Comparison of ENCODE assay signal across 17 cellular contexts in the genomic region with DNA sequence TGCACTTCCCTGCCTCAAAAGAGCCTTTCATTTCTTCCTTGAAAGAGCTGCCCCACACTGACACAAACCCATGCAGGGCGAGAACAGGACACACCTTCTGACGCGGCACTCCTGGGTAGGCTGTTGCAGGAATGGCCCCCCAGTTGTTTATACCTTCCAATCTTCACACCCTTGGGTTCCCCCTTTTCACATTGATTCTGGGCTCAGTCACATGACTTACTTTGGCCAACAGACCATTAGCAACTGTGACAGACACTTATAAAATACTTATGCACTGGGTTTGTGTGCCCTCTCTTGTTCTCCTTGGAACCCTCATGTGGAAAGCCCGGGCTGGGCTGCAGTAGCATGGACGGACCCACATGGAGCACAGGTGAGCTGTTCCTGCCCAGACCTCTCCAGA.
DNase-seq lines count a peak whose midpoint lies in the region; ATAC-seq and TF ChIP-seq lines count a peak whose summit lies in the region.
"Had no signal": no experiment of that assay in that cellular context is flagged by ENCODE, and none has a peak within 500 bp of the region (broad histone marks: within the 10 kb centered on the region; RNA-seq: fewer than 3 reads in every experiment).

No MANE protein-coding gene starts in this region.

- H3K4me1 Mint-ChIP-seq in activated T-cell treated with anti-CD3 and anti-CD28 coated beads, Interleukin-2, amount 50 U/mL, for 24 hours (ENCODE audit: low read depth) = peaks cover 69% of the 10 kb centered on the region
- H3K4me1 Mint-ChIP-seq in HFFc6 (ENCODE audit: low read depth) = peaks cover 52% of the 10 kb centered on the region
- peaks cover 75% of the 10 kb centered on the region for H3K4me1 Mint-ChIP-seq in activated T-helper 2 cell treated with anti-CD3 and anti-CD28 coated beads, Interferon-gamma antibody, Interleukin-2, Interleukin-4, amounts not matched to agents 10 μg/mL and 5 μg/mL and 100 μg/mL, durations not matched to agents 14 hours and 24 hours and 36 hours (ENCODE audit: low read depth)
- peaks cover 69 to 72% of the 10 kb centered on the region in 2 donors for H3K4me1 Mint-ChIP-seq in natural killer cell

- H3K36me3 ChIP-seq in breast epithelium = no peaks in the 10 kb centered on the region
- H3K36me3 ChIP-seq: BLaER1, sigmoid colon had no signal

- ATAC-seq in natural killer cell = no peak

- H3K27ac ChIP-seq in breast epithelium = no peak overlapping the region
- H3K27ac ChIP-seq: BLaER1, sigmoid colon had no signal

- TF ChIP-seq POLR2A in breast epithelium (IDR thresholded peaks at IDR 0.05) = no peak

- no peaks in the 10 kb centered on the region for H3K9me3 ChIP-seq in breast epithelium
- H3K9me3 ChIP-seq: BLaER1, mucosa of descending colon, sigmoid colon had no signal

- peaks cover 5% of the 10 kb centered on the region for H3K9me3 Mint-ChIP-seq in activated T-cell treated with anti-CD3 and anti-CD28 coated beads, Interleukin-2, amount 50 U/mL, for 24 hours
- H3K9me3 Mint-ChIP-seq in HFFc6 = no peaks in the 10 kb centered on the region
- H3K9me3 Mint-ChIP-seq in activated T-helper 2 cell treated with anti-CD3 and anti-CD28 coated beads, Interferon-gamma antibody, Interleukin-2, Interleukin-4, amounts not matched to agents 10 μg/mL and 5 μg/mL and 100 μg/mL, durations not matched to agents 14 hours and 24 hours and 36 hours = no peaks in the 10 kb centered on the region
- H3K9me3 Mint-ChIP-seq in natural killer cell = no peaks in the 10 kb centered on the region
- H3K9me3 Mint-ChIP-seq: neural crest cell had no signal

- H3K27me3 Mint-ChIP-seq in activated T-cell treated with anti-CD3 and anti-CD28 coated beads, Interleukin-2, amount 50 U/mL, for 24 hours = peaks cover 3% of the 10 kb centered on the region
- H3K27me3 Mint-ChIP-seq in HFFc6 (ENCODE audit: insufficient read depth) (peaks cover 2% of the 10 kb centered on the region), natural killer cell (ENCODE audit: low read depth in 2 of 2) (no peaks in the 10 kb centered on the region)
- no peaks in the 10 kb centered on the region for H3K27me3 Mint-ChIP-seq in activated T-helper 2 cell treated with anti-CD3 and anti-CD28 coated beads, Interferon-gamma antibody, Interleukin-2, Interleukin-4, amounts not matched to agents 10 μg/mL and 5 μg/mL and 100 μg/mL, durations not matched to agents 14 hours and 24 hours and 36 hours (ENCODE audit: low read depth)

- DNase-seq in activated T-cell treated with anti-CD3 and anti-CD28 coated beads, Interleukin-2, amount 50 U/mL, for 24 hours = no peak
- DNase-seq in activated T-cell treated with anti-CD3 and anti-CD28 coated beads for 4 hours (no peak), HFFc6 (no peak), natural killer cell (no peak), NCI-H1105 treated with DMSO at 0.1 percent for 48 hours (lab: John Stamatoyannopoulos, UW) (no peak), breast epithelium (ENCODE audit: low spot score in 2 of 2) (no peak)
- no peak for DNase-seq in activated T-helper 2 cell treated with anti-CD3 and anti-CD28 coated beads, Interferon-gamma antibody, Interleukin-2, Interleukin-4, amounts not matched to agents 10 μg/mL and 5 μg/mL and 100 μg/mL, durations not matched to agents 14 hours and 24 hours and 36 hours (ENCODE audit: low spot score)
- DNase-seq in stimulated activated naive CD4-positive, alpha-beta T cell treated with Interleukin-2 at 50 U/mL for 16 hours (lab: John Stamatoyannopoulos, UW) = no peak
- DNase-seq: cortex of kidney, HCEC 1CT, mucosa of descending colon, NCI-H187 treated with DMSO at 0.1 percent for 48 hours, NCI-H748 treated with DMSO at 0.1 percent for 48 hours, Right ventricle myocardium superior, sigmoid colon had no signal

- intact Hi-C loops in activated T-helper 2 cell treated with anti-CD3 and anti-CD28 coated beads, Interferon-gamma antibody, Interleukin-2, Interleukin-4, amounts not matched to agents 10 μg/mL and 5 μg/mL and 100 μg/mL, durations not matched to agents 14 hours and 24 hours and 36 hours (cut with micrococcal nuclease) = loop anchor here (5.0 to 10.0 kb wide), 5 partner anchors 130 to 1857 kb away; a partner anchor contains a TSS
- intact Hi-C loops in natural killer cell (cut with micrococcal nuclease) = loop anchor here (2.0 to 10.0 kb wide), 4 partner anchors 47 to 865 kb away; no protein-coding TSS in a partner anchor
- intact Hi-C loops in breast epithelium (cut with DNase I; ENCODE audit: low total_unique reads) = no loop called here

- no peaks in the 10 kb centered on the region for H3K4me1 ChIP-seq in breast epithelium

- TF ChIP-seq CTCF in HFFc6 (IDR thresholded peaks at IDR 0.05) = no peak
- TF ChIP-seq CTCF in natural killer cell (IDR thresholded peaks at IDR 0.05) = no peak
- TF ChIP-seq CTCF in breast epithelium (IDR thresholded peaks at IDR 0.05) = no peak

- H3K27me3 ChIP-seq in breast epithelium = no peaks in the 10 kb centered on the region
- H3K27me3 ChIP-seq: BLaER1, sigmoid colon had no signal

- no peaks in the 10 kb centered on the region for H3K36me3 Mint-ChIP-seq in activated T-cell treated with anti-CD3 and anti-CD28 coated beads, Interleukin-2, amount 50 U/mL, for 24 hours (ENCODE audit: low read depth)
- H3K36me3 Mint-ChIP-seq in HFFc6 (ENCODE audit: low read depth) (0 out of 2 replicates have a peak, but pooled peaks cover 10% of the 10 kb centered on the region), natural killer cell (no peaks in the 10 kb centered on the region)
- peaks cover 14% of the 10 kb centered on the region for H3K36me3 Mint-ChIP-seq in activated T-helper 2 cell treated with anti-CD3 and anti-CD28 coated beads, Interferon-gamma antibody, Interleukin-2, Interleukin-4, amounts not matched to agents 10 μg/mL and 5 μg/mL and 100 μg/mL, durations not matched to agents 14 hours and 24 hours and 36 hours (ENCODE audit: low read depth)

- H3K4me3 Mint-ChIP-seq in activated T-cell treated with anti-CD3 and anti-CD28 coated beads, Interleukin-2, amount 50 U/mL, for 24 hours = peak overlapping the region; percentile 6
- H3K4me3 Mint-ChIP-seq in HFFc6 (no peak overlapping the region), natural killer cell (peak overlapping the region; percentile 65)
- no peak overlapping the region for H3K4me3 Mint-ChIP-seq in activated T-helper 2 cell treated with anti-CD3 and anti-CD28 coated beads, Interferon-gamma antibody, Interleukin-2, Interleukin-4, amounts not matched to agents 10 μg/mL and 5 μg/mL and 100 μg/mL, durations not matched to agents 14 hours and 24 hours and 36 hours (ENCODE audit: low read depth)
- H3K4me3 Mint-ChIP-seq: neural crest cell had no signal

- H3K27ac Mint-ChIP-seq in activated T-cell treated with anti-CD3 and anti-CD28 coated beads, Interleukin-2, amount 50 U/mL, for 24 hours = peak overlapping the region; percentile 67
- H3K27ac Mint-ChIP-seq in HFFc6 (peak overlapping the region; percentile 58), natural killer cell (peak overlapping the region; percentile 94 to 98)
- peak overlapping the region; percentile 81 for H3K27ac Mint-ChIP-seq in activated T-helper 2 cell treated with anti-CD3 and anti-CD28 coated beads, Interferon-gamma antibody, Interleukin-2, Interleukin-4, amounts not matched to agents 10 μg/mL and 5 μg/mL and 100 μg/mL, durations not matched to agents 14 hours and 24 hours and 36 hours

- no peak overlapping the region for H3K4me3 ChIP-seq in breast epithelium
- H3K4me3 ChIP-seq: BLaER1, mucosa of descending colon, sigmoid colon had no signal

Comparison
In these comparisons a context has a peak if more than half of its experiments do, and no peak if none do; other contexts are left out.
1. H3K4me3 Mint-ChIP-seq: peak in activated T-cell treated with anti-CD3 and anti-CD28 coated beads, Interleukin-2, amount 50 U/mL, for 24 hours (single experiment) and natural killer cell (single experiment); none in HFFc6 (single experiment) and activated T-helper 2 cell treated with anti-CD3 and anti-CD28 coated beads, Interferon-gamma antibody, Interleukin-2, Interleukin-4, amounts not matched to agents 10 μg/mL and 5 μg/mL and 100 μg/mL, durations not matched to agents 14 hours and 24 hours and 36 hours (single experiment).
2. Peak in every context shown above with its lines, with median percentiles within 50 percentile points of each other: H3K27ac Mint-ChIP-seq.